17 cellular contexts compared by ENCODE assay signal in the genomic region with DNA sequence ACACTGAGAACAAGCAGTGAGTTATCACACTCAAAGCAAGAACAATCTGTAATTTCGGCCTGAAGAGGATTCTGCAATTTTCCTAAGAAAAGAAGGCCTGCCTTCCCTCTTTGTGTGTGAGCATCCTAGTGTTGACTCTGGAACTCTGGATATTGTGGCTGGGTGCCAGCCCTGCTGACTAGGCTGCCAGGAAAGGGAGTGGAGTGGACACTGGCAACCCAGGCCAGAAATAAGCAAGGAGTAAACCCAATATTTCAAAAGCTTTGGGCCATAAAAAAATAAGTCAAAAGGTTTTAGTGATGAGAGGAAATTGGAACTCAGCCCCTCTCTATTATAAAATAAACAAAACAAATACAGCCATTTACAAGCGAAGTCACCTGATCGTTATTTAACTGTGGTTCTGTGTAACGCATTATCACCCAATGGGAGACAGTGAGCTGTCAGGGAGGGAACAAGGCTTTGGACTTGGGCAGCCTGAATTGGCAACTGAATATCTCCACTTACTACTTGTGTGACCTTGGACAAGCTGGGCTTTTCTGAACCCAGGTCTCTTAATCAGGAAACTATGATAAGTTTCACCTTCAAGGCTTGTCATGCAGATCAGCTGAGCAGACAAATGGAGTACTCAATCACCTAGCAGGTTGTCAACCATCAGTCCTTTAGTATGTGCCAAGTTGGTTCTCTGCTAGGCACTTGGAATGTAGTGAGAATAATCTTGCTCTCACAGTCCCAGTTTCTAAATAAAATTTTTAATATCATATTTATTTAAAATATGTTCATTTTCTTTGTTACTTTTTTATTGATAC.
DNase-seq lines count a peak whose midpoint lies in the region; ATAC-seq, FAIRE-seq and TF ChIP-seq lines count a peak whose summit lies in the region.
"Had no signal": no experiment of that assay in that cellular context is flagged by ENCODE, and none has a peak within 500 bp of the region (broad histone marks: within the 10 kb centered on the region; RNA-seq: fewer than 3 reads in every experiment).

No MANE protein-coding gene starts in this region.

- H3K27ac ChIP-seq in stomach, result no peak overlapping the region
- no peak overlapping the region for H3K27ac ChIP-seq in kidney (ENCODE audit: low read depth in 2 of 2, low read length in 2 of 2)
- no peak overlapping the region for H3K27ac ChIP-seq in foreskin keratinocyte
- H3K27ac ChIP-seq: thoracic aorta had no signal

- TF ChIP-seq EP300 in stomach (IDR thresholded peaks at IDR 0.05), result no peak

- peak; percentile 18 for DNase-seq in GM03348 (ENCODE audit: low spot score)
- DNase-seq in NCI-H774 (lab: John Stamatoyannopoulos, UW), result peak; percentile 44
- peak; percentile 66 for DNase-seq in left ventricle myocardium superior
- peak; percentile 37 for DNase-seq in stomach
- no peak for DNase-seq in kidney
- no peak for DNase-seq in foreskin keratinocyte
- no peak for DNase-seq in stimulated activated naive CD8-positive, alpha-beta T cell treated with anti-CD3 and anti-CD28 coated beads, Interleukin-15, Interleukin-2, amounts not matched to agents 100 U/mL and 50 U/mL, for 24 hours
- DNase-seq: cortex of kidney; DMS79 treated with DMSO at 0.1 percent for 48 hours; erythroblast; NCI-H510A; occipital lobe; RPMI8226; stimulated activated CD4-positive, alpha-beta T cell treated with anti-CD3 and anti-CD28 coated beads, Interleukin-12 subunit alpha, Interleukin-12 subunit beta, amount 100 ng/mL, for 4 hours; T-helper 9 cell had no signal

- peak; percentile 93 for ATAC-seq in left ventricle myocardium superior
- ATAC-seq in HG02610 (IDR thresholded peaks at IDR 0.05; ENCODE audit: unreplicated experiment), result no peak
- ATAC-seq in foreskin keratinocyte, result no peak
- no peak for ATAC-seq in stimulated activated naive CD8-positive, alpha-beta T cell treated with anti-CD3 and anti-CD28 coated beads, Interleukin-15, Interleukin-2, amounts not matched to agents 100 U/mL and 50 U/mL, for 24 hours

- H3K9ac ChIP-seq in kidney (ENCODE audit: low read length in 2 of 2), result no peak overlapping the region

- no peaks in the 10 kb centered on the region for H3K27me3 ChIP-seq in stomach
- no peaks in the 10 kb centered on the region for H3K27me3 ChIP-seq in foreskin keratinocyte

- H3K36me3 ChIP-seq in stomach, result no peaks in the 10 kb centered on the region
- H3K36me3 ChIP-seq in kidney (ENCODE audit: control insufficient read depth in 1 of 2, insufficient read depth in 2 of 2, low read length in 2 of 2), result no peaks in the 10 kb centered on the region
- H3K36me3 ChIP-seq: thoracic aorta had no signal

- H3K4me1 ChIP-seq in stomach (no peaks in the 10 kb centered on the region), kidney (ENCODE audit: control insufficient read depth in 1 of 2, insufficient read depth in 1 of 2, low read depth in 1 of 2, low read length in 2 of 2) (no peaks in the 10 kb centered on the region), foreskin keratinocyte (no peaks in the 10 kb centered on the region)

- 63 to 77% (median 72%) methylated on average over 4 of the region's 4 CpGs for WGBS in stomach, 5 donors

- FAIRE-seq in kidney (lab: Jason Lieb, UNC), result no peak

- H3K9me3 ChIP-seq in stomach (peaks cover 0 to 20% (median 0%) of the 10 kb centered on the region in 4 donors), kidney (ENCODE audit: control insufficient read depth in 1 of 2, low read length in 2 of 2) (peaks cover 2 to 4% of the 10 kb centered on the region in 2 donors)
- H3K9me3 ChIP-seq: thoracic aorta had no signal

- intact Hi-C loops in left ventricle myocardium superior (cut with micrococcal nuclease) (no loop called here), stomach (cut with DNase I; ENCODE audit: low total_unique reads) (no loop called here), kidney (cut with DNase I) (no loop called here)

- no peak for TF ChIP-seq POLR2A in stomach (IDR thresholded peaks at IDR 0.05)

- H3K4me3 ChIP-seq in stomach (no peak overlapping the region), kidney (ENCODE audit: low read length in 2 of 2) (no peak overlapping the region)
- H3K4me3 ChIP-seq: thoracic aorta had no signal

- no peak for TF ChIP-seq CTCF in stomach (IDR thresholded peaks at IDR 0.05)
- no peak for TF ChIP-seq CTCF in kidney (IDR thresholded peaks at IDR 0.05; ENCODE audit: borderline replicate concordance, extremely low read depth, insufficient read depth)
- no peak for TF ChIP-seq CTCF in foreskin keratinocyte (conservative IDR thresholded peaks at IDR 0.05)

Comparison
In these comparisons a context has a peak if more than half of its experiments do, and no peak if none do; other contexts are left out.
1. DNase-seq: peak in GM03348 (single experiment), NCI-H774 (single experiment), left ventricle myocardium superior (single experiment) and stomach (single experiment); none in kidney (single experiment), foreskin keratinocyte (0 of 2) and stimulated activated naive CD8-positive, alpha-beta T cell treated with anti-CD3 and anti-CD28 coated beads, Interleukin-15, Interleukin-2, amounts not matched to agents 100 U/mL and 50 U/mL, for 24 hours (single experiment).